Comparison of ENCODE assay signal across 16 cellular contexts in the genomic region with DNA sequence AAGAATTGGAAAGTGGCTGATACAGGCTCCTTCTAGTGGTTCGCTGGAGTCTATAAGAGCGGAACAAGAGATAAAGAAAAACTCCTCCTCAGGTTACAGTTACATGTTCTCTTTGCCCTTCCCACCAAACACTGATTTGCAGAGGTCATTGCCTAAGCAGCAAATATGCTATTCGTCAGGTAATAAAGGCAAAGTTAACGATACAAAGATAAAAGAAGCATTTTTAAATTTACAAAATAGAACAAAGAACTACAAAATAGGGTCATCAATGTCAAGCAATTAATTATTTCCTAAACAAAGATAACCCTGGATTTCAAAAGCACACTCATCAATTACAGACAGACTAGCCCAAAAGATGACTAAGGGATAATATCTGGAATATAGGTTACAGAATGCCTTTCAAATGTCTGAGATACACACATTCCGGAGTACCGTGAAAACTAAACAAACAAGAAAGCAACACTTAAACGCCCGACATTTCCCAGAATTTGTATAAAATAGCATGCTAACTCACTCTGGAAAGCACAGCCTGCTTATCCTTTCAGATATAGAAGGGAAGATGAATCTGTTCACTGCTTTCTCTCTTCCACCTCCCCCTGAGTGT.
DNase-seq lines count a peak whose midpoint lies in the region; ATAC-seq, FAIRE-seq and TF ChIP-seq lines count a peak whose summit lies in the region.
"Had no signal": no experiment of that assay in that cellular context is flagged by ENCODE, and none has a peak within 500 bp of the region (broad histone marks: within the 10 kb centered on the region; RNA-seq: fewer than 3 reads in every experiment).

No MANE protein-coding gene starts in this region.

- H3K9me3 Mint-ChIP-seq in Calu3 (ENCODE audit: low read depth, unreplicated experiment) = peaks cover 4% of the 10 kb centered on the region
- H3K9me3 Mint-ChIP-seq in neural progenitor cell = peaks cover 16% of the 10 kb centered on the region

- peak overlapping the region; percentile 19 for H3K27ac Mint-ChIP-seq in Calu3 (ENCODE audit: unreplicated experiment)
- no peak overlapping the region for H3K27ac Mint-ChIP-seq in neural progenitor cell

- H3K27ac ChIP-seq in endothelial cell of umbilical vein (ENCODE audit: insufficient read depth, low read depth, low read length) (peak overlapping the region; percentile 8), neural progenitor cell (no peak overlapping the region)

- no peaks in the 10 kb centered on the region for H3K9me1 ChIP-seq in endothelial cell of umbilical vein (replicated peaks; ENCODE audit: control insufficient read depth, extremely low read depth, insufficient read depth, low read length)

- H4K20me1 ChIP-seq in endothelial cell of umbilical vein (replicated peaks; ENCODE audit: control insufficient read depth, extremely low read depth, insufficient read depth, low read length) = no peaks in the 10 kb centered on the region
- H4K20me1 ChIP-seq in neural progenitor cell (ENCODE audit: low read depth) = no peaks in the 10 kb centered on the region

- peaks cover 62% of the 10 kb centered on the region for H3K79me2 ChIP-seq in endothelial cell of umbilical vein (ENCODE audit: control insufficient read depth, insufficient read depth, low read length)
- no peaks in the 10 kb centered on the region for H3K79me2 ChIP-seq in neural progenitor cell (ENCODE audit: low read depth)

- H3K4me1 Mint-ChIP-seq in Calu3 (ENCODE audit: low read depth, unreplicated experiment) (peaks cover 49% of the 10 kb centered on the region), neural progenitor cell (peaks cover 17% of the 10 kb centered on the region)

- H3K36me3 Mint-ChIP-seq in Calu3 (ENCODE audit: insufficient read depth, unreplicated experiment) (peaks cover 8% of the 10 kb centered on the region), neural progenitor cell (no peaks in the 10 kb centered on the region)

- H3K4me3 Mint-ChIP-seq in Calu3 (ENCODE audit: low read depth, unreplicated experiment) = no peak overlapping the region
- no peak overlapping the region for H3K4me3 Mint-ChIP-seq in neural progenitor cell

- H3K27me3 Mint-ChIP-seq in Calu3 (ENCODE audit: unreplicated experiment) (no peaks in the 10 kb centered on the region), neural progenitor cell (ENCODE audit: insufficient read depth, low read depth) (no peaks in the 10 kb centered on the region)

- H3K9ac ChIP-seq in endothelial cell of umbilical vein (replicated peaks; ENCODE audit: extremely low read depth, insufficient read depth, low read length) (no peak overlapping the region), neural progenitor cell (no peak overlapping the region)

- peaks cover 31% of the 10 kb centered on the region for H3K4me1 ChIP-seq in endothelial cell of umbilical vein (ENCODE audit: control insufficient read depth, extremely low read depth, insufficient read depth, low read length)
- H3K4me1 ChIP-seq in neural progenitor cell = no peaks in the 10 kb centered on the region

- no peaks in the 10 kb centered on the region for H3F3A ChIP-seq in neural progenitor cell (ENCODE audit: low read depth)

- BruUV-seq in Calu3 (replicated peaks; lab: Mats Ljungman, UMichigan) (no TSS peak), endothelial cell of umbilical vein (replicated peaks; lab: Mats Ljungman, UMichigan) (no TSS peak)

- dilution Hi-C loops in endothelial cell of umbilical vein (cut with MboI; ENCODE audit: extremely low pct_ligation_motif_present, low sequenced_read_pairs) = no loop called here

- peak overlapping the region; percentile 20 for H3K4me2 ChIP-seq in endothelial cell of umbilical vein (ENCODE audit: insufficient read depth, low read length)
- no peak overlapping the region for H3K4me2 ChIP-seq in neural progenitor cell

- no peak overlapping the region for H2AFZ ChIP-seq in endothelial cell of umbilical vein (ENCODE audit: low read depth, low read length)
- H2AFZ ChIP-seq in neural progenitor cell (replicated peaks) = peak overlapping the region; percentile 70

- H3K36me3 ChIP-seq in endothelial cell of umbilical vein (ENCODE audit: control insufficient read depth in 2 of 2, extremely low read depth in 1 of 2, insufficient read depth in 2 of 2, low read length in 2 of 2) = peaks cover 0 to 2% of the 10 kb centered on the region in 2 experiments
- H3K36me3 ChIP-seq in neural progenitor cell = no peaks in the 10 kb centered on the region
- H3K36me3 ChIP-seq in MG63 = no peaks in the 10 kb centered on the region
- H3K36me3 ChIP-seq in H7 (replicated peaks; ENCODE audit: control insufficient read depth, insufficient read depth, low read length) = no peaks in the 10 kb centered on the region

- intact Hi-C loops in Calu3 (cut with micrococcal nuclease; ENCODE audit: unreplicated experiment) = loop anchor here (5.0 to 10.0 kb wide), 2 partner anchors 212 to 375 kb away; no protein-coding TSS in a partner anchor
- intact Hi-C loops in endothelial cell of umbilical vein (cut with micrococcal nuclease) = no loop called here

- DNase-seq in Calu3 (no peak), OCI-M1 (lab: John Stamatoyannopoulos, UW) (peak; percentile 34), endothelial cell of umbilical vein (ENCODE audit: low read depth, low spot score) (no peak), neural progenitor cell (ENCODE audit: low spot score) (no peak), activated T-cell treated with anti-CD3 and anti-CD28 coated beads for 4 hours (no peak), MG63 (no peak), H7 (no peak)
- DNase-seq: activated CD8-positive, alpha-beta memory T cell treated with anti-CD3 and anti-CD28 coated beads for 24 hours; activated gamma-delta T cell treated with Interleukin-2 at 50 U/mL for 16 hours; C1 segment of cervical spinal cord; midbrain; MV-4-11; NCI-H526; stimulated activated CD4-positive, alpha-beta T cell treated with anti-CD3 and anti-CD28 coated beads, Interleukin-2, amount 100 ng/mL, for 24 hours had no signal

- no peak for TF ChIP-seq POLR2A in endothelial cell of umbilical vein (IDR thresholded peaks at IDR 0.05; ENCODE audit: low read depth, low read length)

- POLR2A ChIA-PET in endothelial cell of umbilical vein (lab: Charles Lee) = no interaction called here

- TF ChIP-seq CTCF in Calu3 (IDR thresholded peaks at IDR 0.05; ENCODE audit: unreplicated experiment) (no peak), endothelial cell of umbilical vein (IDR thresholded peaks at IDR 0.05; ENCODE audit: extremely low read depth in 1 of 2, insufficient read depth in 1 of 2, low read depth in 1 of 2, low read length in 2 of 2) (no peak), neural progenitor cell (IDR thresholded peaks at IDR 0.05) (no peak)

- H3K27me3 ChIP-seq in endothelial cell of umbilical vein (ENCODE audit: control insufficient read depth in 2 of 2, insufficient read depth in 2 of 2, low read length in 2 of 2) = no peaks in the 10 kb centered on the region
- H3K27me3 ChIP-seq in neural progenitor cell = no peaks in the 10 kb centered on the region
- no peaks in the 10 kb centered on the region for H3K27me3 ChIP-seq in MG63
- H3K27me3 ChIP-seq in H7 (ENCODE audit: control insufficient read depth, insufficient read depth, low read length) = no peaks in the 10 kb centered on the region

- H3K4me3 ChIP-seq in endothelial cell of umbilical vein (replicated peaks in 1 of 3; ENCODE audit: insufficient read depth in 1 of 3, low read depth in 1 of 3, low read length in 3 of 3) (no peak overlapping the region), neural progenitor cell (no peak overlapping the region), MG63 (no peak overlapping the region), H7 (ENCODE audit: insufficient read depth, low read depth, low read length) (no peak overlapping the region)

- CTCF ChIA-PET in Calu3 (lab: Charles Lee) = interaction anchor here (0.6 to 1.3 kb wide), 2 partner anchors 23 to 208 kb away, joined by 3 read pairs; no protein-coding TSS in a partner anchor
- CTCF ChIA-PET in endothelial cell of umbilical vein (lab: Charles Lee) = interaction anchor here (0.7 to 2.0 kb wide), 3 partner anchors 9 to 287 kb away, joined by 3 to 10 read pairs (median 3); no protein-coding TSS in a partner anchor

- H3K9me3 ChIP-seq in endothelial cell of umbilical vein (replicated peaks; ENCODE audit: control insufficient read depth, insufficient read depth, low read length) (no peaks in the 10 kb centered on the region), neural progenitor cell (ENCODE audit: low read depth) (no peaks in the 10 kb centered on the region), MG63 (peaks cover 2% of the 10 kb centered on the region; the same call in 1 of the 2 replicates)

- no peak for FAIRE-seq in endothelial cell of umbilical vein (lab: Jason Lieb, UNC)

- no peak for ATAC-seq in HG03039 (IDR thresholded peaks at IDR 0.05; ENCODE audit: unreplicated experiment)
- ATAC-seq: HCT116 had no signal

TF ChIP-seq in endothelial cell of umbilical vein, 7 proteins besides CTCF, POLR2A, EP300 and RAD21:
- TF ChIP-seq GATA2 (IDR thresholded peaks at IDR 0.05; ENCODE audit: insufficient read depth, insufficient read length, low read depth, low read length) = no peak
- no peak for TF ChIP-seq POLR2AphosphoS5 (IDR thresholded peaks at IDR 0.05; ENCODE audit: insufficient read depth, low read depth, low read length)
- no peak for TF ChIP-seq MYC (IDR thresholded peaks at IDR 0.05; ENCODE audit: low read depth, low read length)
